Comparison of ENCODE assay signal across 1 cellular context in genomic region chr7:70704921-70705346, GRCh38.
TF ChIP-seq lines count a peak whose summit lies in the region.

No MANE protein-coding gene starts in this region.

TF ChIP-seq in GM23338, 12 proteins besides CTCF, POLR2A, EP300 and RAD21 (continued from another document):
- TF ChIP-seq ETS1 (IDR thresholded peaks at IDR 0.05) (no peak), EZH2 (IDR thresholded peaks at IDR 0.05; ENCODE audit: low read depth, unreplicated experiment) (no peak), NANOG (IDR thresholded peaks at IDR 0.05; ENCODE audit: borderline replicate concordance) (no peak), ZNF331 (CRISPR knock-in tag; IDR thresholded peaks at IDR 0.05; ENCODE audit: low read depth) (no peak), JUNB (IDR thresholded peaks at IDR 0.05; ENCODE audit: unreplicated experiment) (no peak)
TF ChIP-seq in GM23338: peak in this region for 0.
